ENCODE assay signal across 1 cellular context in the genomic region with DNA sequence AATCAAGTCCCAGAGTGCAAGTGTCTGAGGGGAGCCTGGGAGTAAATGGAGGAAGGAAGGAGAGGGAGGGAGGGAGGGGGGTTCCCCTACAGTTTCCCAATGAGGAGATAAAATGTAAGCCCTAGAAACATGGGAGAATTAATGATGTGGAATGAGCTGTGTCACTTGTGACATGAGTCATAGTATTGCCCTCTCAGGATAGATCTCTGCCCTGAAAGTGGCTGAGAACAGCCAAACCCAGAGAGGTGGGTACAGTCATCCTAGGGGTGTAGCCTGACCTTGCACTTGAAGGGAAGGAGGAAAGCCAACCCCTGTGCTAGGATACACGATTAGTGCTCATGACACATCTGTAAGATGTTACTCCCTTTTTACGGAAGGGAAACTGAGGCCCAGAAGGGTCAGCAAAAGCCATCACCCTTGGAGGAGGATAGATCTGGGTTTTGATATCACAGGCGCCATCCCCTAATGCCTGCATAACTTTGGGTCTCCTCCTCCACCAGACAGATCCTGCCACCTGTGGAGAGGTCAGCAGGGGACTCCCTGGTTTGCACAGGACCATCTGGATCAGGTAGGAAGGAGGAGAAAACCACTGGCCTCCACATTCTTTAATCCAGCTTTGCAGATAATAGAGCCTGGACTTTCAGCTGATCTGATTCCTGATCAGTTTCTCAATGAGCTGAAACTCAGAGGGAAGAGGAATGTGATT.
TF ChIP-seq lines count a peak whose summit lies in the region.

No MANE protein-coding gene starts in this region.

TF ChIP-seq in GM23338, 12 proteins besides CTCF, POLR2A, EP300 and RAD21 (continued from another document):
- TF ChIP-seq ZNF462 (CRISPR knock-in tag; IDR thresholded peaks at IDR 0.05) (no peak), EZH2phosphoT487 (IDR thresholded peaks at IDR 0.05; ENCODE audit: unreplicated experiment) (no peak), STAT1 (IDR thresholded peaks at IDR 0.05; ENCODE audit: unreplicated experiment) (no peak), POLR2AphosphoS5 (IDR thresholded peaks at IDR 0.05; ENCODE audit: low read depth) (no peak), ZNF331 (CRISPR knock-in tag; IDR thresholded peaks at IDR 0.05; ENCODE audit: low read depth) (no peak)
- TF ChIP-seq, protein P1, sequence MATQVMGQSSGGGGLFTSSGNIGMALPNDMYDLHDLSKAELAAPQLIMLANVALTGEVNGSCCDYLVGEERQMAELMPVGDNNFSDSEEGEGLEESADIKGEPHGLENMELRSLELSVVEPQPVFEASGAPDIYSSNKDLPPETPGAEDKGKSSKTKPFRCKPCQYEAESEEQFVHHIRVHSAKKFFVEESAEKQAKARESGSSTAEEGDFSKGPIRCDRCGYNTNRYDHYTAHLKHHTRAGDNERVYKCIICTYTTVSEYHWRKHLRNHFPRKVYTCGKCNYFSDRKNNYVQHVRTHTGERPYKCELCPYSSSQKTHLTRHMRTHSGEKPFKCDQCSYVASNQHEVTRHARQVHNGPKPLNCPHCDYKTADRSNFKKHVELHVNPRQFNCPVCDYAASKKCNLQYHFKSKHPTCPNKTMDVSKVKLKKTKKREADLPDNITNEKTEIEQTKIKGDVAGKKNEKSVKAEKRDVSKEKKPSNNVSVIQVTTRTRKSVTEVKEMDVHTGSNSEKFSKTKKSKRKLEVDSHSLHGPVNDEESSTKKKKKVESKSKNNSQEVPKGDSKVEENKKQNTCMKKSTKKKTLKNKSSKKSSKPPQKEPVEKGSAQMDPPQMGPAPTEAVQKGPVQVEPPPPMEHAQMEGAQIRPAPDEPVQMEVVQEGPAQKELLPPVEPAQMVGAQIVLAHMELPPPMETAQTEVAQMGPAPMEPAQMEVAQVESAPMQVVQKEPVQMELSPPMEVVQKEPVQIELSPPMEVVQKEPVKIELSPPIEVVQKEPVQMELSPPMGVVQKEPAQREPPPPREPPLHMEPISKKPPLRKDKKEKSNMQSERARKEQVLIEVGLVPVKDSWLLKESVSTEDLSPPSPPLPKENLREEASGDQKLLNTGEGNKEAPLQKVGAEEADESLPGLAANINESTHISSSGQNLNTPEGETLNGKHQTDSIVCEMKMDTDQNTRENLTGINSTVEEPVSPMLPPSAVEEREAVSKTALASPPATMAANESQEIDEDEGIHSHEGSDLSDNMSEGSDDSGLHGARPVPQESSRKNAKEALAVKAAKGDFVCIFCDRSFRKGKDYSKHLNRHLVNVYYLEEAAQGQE (IDR thresholded peaks at IDR 0.05; ENCODE audit: unreplicated experiment): no peak
